Comparison of ENCODE assay signal across 1 cellular context in genomic region chr19:56085571-56086275, GRCh38.
A peak's percentile ranks its signal among the peaks of the same experiment; 100 is the strongest.
TF ChIP-seq lines count a peak whose summit lies in the region.

No MANE protein-coding gene starts in this region.

TF ChIP-seq in K562, 482 proteins besides CTCF, POLR2A, EP300 and RAD21 (continued from another document):
- TF ChIP-seq, protein P1, sequence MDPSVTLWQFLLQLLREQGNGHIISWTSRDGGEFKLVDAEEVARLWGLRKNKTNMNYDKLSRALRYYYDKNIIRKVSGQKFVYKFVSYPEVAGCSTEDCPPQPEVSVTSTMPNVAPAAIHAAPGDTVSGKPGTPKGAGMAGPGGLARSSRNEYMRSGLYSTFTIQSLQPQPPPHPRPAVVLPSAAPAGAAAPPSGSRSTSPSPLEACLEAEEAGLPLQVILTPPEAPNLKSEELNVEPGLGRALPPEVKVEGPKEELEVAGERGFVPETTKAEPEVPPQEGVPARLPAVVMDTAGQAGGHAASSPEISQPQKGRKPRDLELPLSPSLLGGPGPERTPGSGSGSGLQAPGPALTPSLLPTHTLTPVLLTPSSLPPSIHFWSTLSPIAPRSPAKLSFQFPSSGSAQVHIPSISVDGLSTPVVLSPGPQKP (CRISPR knock-in tag; IDR thresholded peaks at IDR 0.05) = no peak
- TF ChIP-seq HNRNPK (IDR thresholded peaks at IDR 0.05; ENCODE audit: low read depth, low read length, poor library complexity, severe bottlenecking) (no peak), BCOR (IDR thresholded peaks at IDR 0.05) (peak; percentile 91), ZNF740 (CRISPR knock-in tag; IDR thresholded peaks at IDR 0.05) (no peak), ZNF740 (tag; IDR thresholded peaks at IDR 0.05) (no peak), ZNF175 (CRISPR knock-in tag; IDR thresholded peaks at IDR 0.05; ENCODE audit: low read depth) (no peak), KHSRP (IDR thresholded peaks at IDR 0.05) (no peak), PTBP1 (IDR thresholded peaks at IDR 0.05; ENCODE audit: low read depth, low read length) (0 out of 2 replicates have a peak, but pooled peaks have one; percentile 41), ETS2 (tag; IDR thresholded peaks at IDR 0.05; ENCODE audit: borderline replicate concordance, poor library complexity, severe bottlenecking) (no peak), ZNF184 (CRISPR knock-in tag; IDR thresholded peaks at IDR 0.05) (no peak), ZNF274 (IDR thresholded peaks at IDR 0.05; ENCODE audit: borderline replicate concordance, low read depth, low read length) (no peak), SMARCA5 (IDR thresholded peaks at IDR 0.05) (peak; percentile 49; the same call in 1 of the 2 replicates), PCBP1 (IDR thresholded peaks at IDR 0.05; ENCODE audit: low read depth, low read length, poor library complexity, severe bottlenecking) (no peak), ZNF431 (CRISPR knock-in tag; IDR thresholded peaks at IDR 0.05) (no peak), ZNF449 (CRISPR knock-in tag; IDR thresholded peaks at IDR 0.05) (no peak)
- TF ChIP-seq, protein P2, sequence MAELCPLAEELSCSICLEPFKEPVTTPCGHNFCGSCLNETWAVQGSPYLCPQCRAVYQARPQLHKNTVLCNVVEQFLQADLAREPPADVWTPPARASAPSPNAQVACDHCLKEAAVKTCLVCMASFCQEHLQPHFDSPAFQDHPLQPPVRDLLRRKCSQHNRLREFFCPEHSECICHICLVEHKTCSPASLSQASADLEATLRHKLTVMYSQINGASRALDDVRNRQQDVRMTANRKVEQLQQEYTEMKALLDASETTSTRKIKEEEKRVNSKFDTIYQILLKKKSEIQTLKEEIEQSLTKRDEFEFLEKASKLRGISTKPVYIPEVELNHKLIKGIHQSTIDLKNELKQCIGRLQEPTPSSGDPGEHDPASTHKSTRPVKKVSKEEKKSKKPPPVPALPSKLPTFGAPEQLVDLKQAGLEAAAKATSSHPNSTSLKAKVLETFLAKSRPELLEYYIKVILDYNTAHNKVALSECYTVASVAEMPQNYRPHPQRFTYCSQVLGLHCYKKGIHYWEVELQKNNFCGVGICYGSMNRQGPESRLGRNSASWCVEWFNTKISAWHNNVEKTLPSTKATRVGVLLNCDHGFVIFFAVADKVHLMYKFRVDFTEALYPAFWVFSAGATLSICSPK (IDR thresholded peaks at IDR 0.05; ENCODE audit: borderline replicate concordance) = no peak
TF ChIP-seq in K562: peak in this region for 8.
